19 cellular contexts compared by ENCODE assay signal in genomic region chr4:184392321-184392720, GRCh38.
DNase-seq lines count a peak whose midpoint lies in the region; ATAC-seq and TF ChIP-seq lines count a peak whose summit lies in the region.
"Had no signal": no experiment of that assay in that cellular context is flagged by ENCODE, and none has a peak within 500 bp of the region (broad histone marks: within the 10 kb centered on the region; RNA-seq: fewer than 3 reads in every experiment).

No MANE protein-coding gene starts in this region.

- TF ChIP-seq POLR2A in breast epithelium (IDR thresholded peaks at IDR 0.05) = no peak

- BruUV-seq in mammary epithelial cell (replicated peaks; lab: Mats Ljungman, UMichigan) = no TSS peak

- H4K20me1 ChIP-seq in mammary epithelial cell (ENCODE audit: insufficient read depth, low read length) = no peaks in the 10 kb centered on the region

- intact Hi-C loops in breast epithelium (cut with DNase I; ENCODE audit: low total_unique reads) = no loop called here
- intact Hi-C loops in mammary epithelial cell (cut with micrococcal nuclease) = no loop called here
- intact Hi-C loops in dorsolateral prefrontal cortex (cut with DNase I) = loop anchor here in 1 of 2 donors (10.0 kb wide), 1 partner anchor 128 kb away; no protein-coding TSS in a partner anchor

- CTCF ChIA-PET in mammary epithelial cell (lab: Charles Lee; ENCODE audit: low non-redundant PET) = no interaction called here

- H3K79me2 ChIP-seq in mammary epithelial cell (ENCODE audit: insufficient read depth, low read length) = no peaks in the 10 kb centered on the region

- dilution Hi-C loops in mammary epithelial cell (cut with HindIII; ENCODE audit: low sequenced_read_pairs) = loop anchor here (5.0 kb wide), 1 partner anchor 40 kb away; no protein-coding TSS in a partner anchor

- peaks cover 4% of the 10 kb centered on the region for H3K36me3 ChIP-seq in breast epithelium
- peaks cover 16% of the 10 kb centered on the region for H3K36me3 ChIP-seq in mammary epithelial cell (ENCODE audit: insufficient read depth, low read length)
- peaks cover 69% of the 10 kb centered on the region for H3K36me3 ChIP-seq in neutrophil
- H3K36me3 ChIP-seq in thoracic aorta = peaks cover 37% of the 10 kb centered on the region
- H3K36me3 ChIP-seq: MG63 had no signal

- H3K4me1 ChIP-seq in breast epithelium (no peaks in the 10 kb centered on the region), mammary epithelial cell (ENCODE audit: insufficient read depth, low read length) (no peaks in the 10 kb centered on the region), neutrophil (ENCODE audit: control insufficient read depth in 1 of 2, insufficient read depth in 1 of 2, low read depth in 1 of 2, low read length in 1 of 2) (peaks cover 41 to 46% of the 10 kb centered on the region in 2 experiments), thoracic aorta (ENCODE audit: control insufficient read depth in 1 of 2, low read depth in 2 of 2) (peaks cover 0 to 5% of the 10 kb centered on the region in 2 donors)

- in situ Hi-C loops in mammary epithelial cell (cut with MboI; ENCODE audit: low sequenced_read_pairs in 2 of 2) = no loop called here

- H3K4me2 ChIP-seq in mammary epithelial cell (ENCODE audit: insufficient read depth, low read depth, low read length) = no peak overlapping the region

- no peak for ATAC-seq in thoracic aorta (ENCODE audit: insufficient number of reproducible peaks, low FRiP score, low read depth)
- ATAC-seq in HG03460 (IDR thresholded peaks at IDR 0.05; ENCODE audit: unreplicated experiment) = no peak

- no peak overlapping the region for H2AFZ ChIP-seq in mammary epithelial cell (ENCODE audit: low read depth, low read length)

- no peak for TF ChIP-seq CTCF in breast epithelium (IDR thresholded peaks at IDR 0.05)
- no peak for TF ChIP-seq CTCF in mammary epithelial cell (conservative IDR thresholded peaks at IDR 0.05 in 1 of 2, IDR thresholded peaks at IDR 0.05 in 1 of 2; ENCODE audit: extremely low read depth in 1 of 2, insufficient read depth in 1 of 2, low read depth in 1 of 2, low read length in 2 of 2)
- TF ChIP-seq CTCF in dorsolateral prefrontal cortex (IDR thresholded peaks at IDR 0.05 in 54 of 56, conservative IDR thresholded peaks at IDR 0.05 in 2 of 56; ENCODE audit: low read depth in 1 of 56, partially characterized antibody in 56 of 56) = no peak
- TF ChIP-seq CTCF in neutrophil (IDR thresholded peaks at IDR 0.05) = no peak
- no peak for TF ChIP-seq CTCF in thoracic aorta (IDR thresholded peaks at IDR 0.05)

- H3K27me3 ChIP-seq in breast epithelium (no peaks in the 10 kb centered on the region), mammary epithelial cell (ENCODE audit: insufficient read depth, low read length) (no peaks in the 10 kb centered on the region), dorsolateral prefrontal cortex (no peaks in the 10 kb centered on the region), neutrophil (no peaks in the 10 kb centered on the region), thoracic aorta (replicated peaks; ENCODE audit: insufficient read depth) (no peaks in the 10 kb centered on the region)
- H3K27me3 ChIP-seq: MG63, tibial artery had no signal

- H3K9ac ChIP-seq in mammary epithelial cell (ENCODE audit: insufficient read depth, low read length) = no peak overlapping the region

- WGBS in mammary epithelial cell (ENCODE audit: low coverage, missing lambda C conversion rate) = 96% methylated on average over 6 of the region's 6 CpGs

- H3K4me3 ChIP-seq in breast epithelium (peak overlapping the region in 1 of 3 donors; percentile 21), mammary epithelial cell (replicated peaks in 1 of 3; ENCODE audit: insufficient read depth in 1 of 3, low read depth in 2 of 3, low read length in 3 of 3) (no peak overlapping the region), dorsolateral prefrontal cortex (peak overlapping the region in 31 of 59 donors; percentile 0 to 46 (median 21)), neutrophil (ENCODE audit: low read depth in 1 of 2, low read length in 1 of 2) (peak overlapping the region; percentile 34 to 49), thoracic aorta (peak overlapping the region; percentile 11)
- H3K4me3 ChIP-seq: MG63, tibial artery had no signal

- H3K9me3 ChIP-seq in breast epithelium = no peaks in the 10 kb centered on the region
- no peaks in the 10 kb centered on the region for H3K9me3 ChIP-seq in mammary epithelial cell (replicated peaks; ENCODE audit: insufficient read depth, low read length)
- no peaks in the 10 kb centered on the region for H3K9me3 ChIP-seq in neutrophil
- no peaks in the 10 kb centered on the region for H3K9me3 ChIP-seq in thoracic aorta
- H3K9me3 ChIP-seq: MG63, tibial artery had no signal

- DNase-seq in breast epithelium (ENCODE audit: low spot score in 2 of 2) (no peak), mammary epithelial cell (no peak), dorsolateral prefrontal cortex (no peak), thoracic aorta (ENCODE audit: low spot score) (no peak), NCI-H1092 treated with DMSO at 0.1 percent for 48 hours (lab: John Stamatoyannopoulos, UW) (no peak), NCI-H146 (lab: John Stamatoyannopoulos, UW) (no peak)
- DNase-seq: activated CD4-positive, CD25-positive, alpha-beta regulatory T cell; cerebellar nuclear complex; DMS153; foreskin fibroblast; MG63; NCI-H2029; NCI-H510A; SIG-M5; stimulated activated CD4-positive, alpha-beta T cell treated with anti-CD3 and anti-CD28 coated beads, Interleukin-1b, Interleukin-23, amount 100 ng/mL, for 48 hours had no signal

- H3K27ac ChIP-seq in breast epithelium (peak overlapping the region; percentile 9 to 20), mammary epithelial cell (ENCODE audit: insufficient read depth, low read depth, low read length) (no peak overlapping the region), dorsolateral prefrontal cortex (peak overlapping the region in 57 of 59 donors; percentile 4 to 91 (median 67)), neutrophil (peak overlapping the region; percentile 86), thoracic aorta (no peak overlapping the region)
- H3K27ac ChIP-seq: C4-2B had no signal

Comparison
In these comparisons a context has a peak if more than half of its experiments do, and no peak if none do; other contexts are left out.
1. H3K27ac ChIP-seq: peak in breast epithelium (2 of 2), dorsolateral prefrontal cortex (57 of 59) and neutrophil (single experiment); none in mammary epithelial cell (single experiment) and thoracic aorta (0 of 2).
2. H3K4me3 ChIP-seq: peak in dorsolateral prefrontal cortex (31 of 59), neutrophil (2 of 2) and thoracic aorta (single experiment); none in mammary epithelial cell (0 of 3).